Comparison of ENCODE assay signal across 21 cellular contexts in the genomic region with DNA sequence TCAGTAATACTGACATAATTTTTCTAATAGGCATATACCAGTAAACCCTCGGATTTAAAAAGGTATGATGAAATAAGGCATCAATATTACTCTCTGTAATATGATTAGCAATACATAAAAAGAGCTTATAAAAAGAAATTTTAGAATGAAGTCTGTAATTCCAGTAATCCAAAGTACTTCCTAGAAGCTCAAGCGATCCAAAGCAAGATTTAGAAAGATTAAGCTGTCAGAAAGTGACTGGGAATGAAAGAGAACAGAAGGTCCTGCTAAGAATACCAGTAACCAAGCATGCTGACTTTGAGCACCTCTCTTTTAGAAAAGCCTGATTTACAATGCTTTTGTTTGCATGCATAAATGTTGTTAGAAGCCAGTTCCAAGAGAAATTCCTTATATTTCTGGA.
A peak's percentile ranks its signal among the peaks of the same experiment; 100 is the strongest.
DNase-seq lines count a peak whose midpoint lies in the region; ATAC-seq and TF ChIP-seq lines count a peak whose summit lies in the region.
"Had no signal": no experiment of that assay in that cellular context is flagged by ENCODE, and none has a peak within 500 bp of the region (broad histone marks: within the 10 kb centered on the region; RNA-seq: fewer than 3 reads in every experiment).

No MANE protein-coding gene starts in this region.

- no TSS peak for BruUV-seq in IMR-90 (replicated peaks; lab: Mats Ljungman, UMichigan)

- H3K27ac ChIP-seq in ACC112 (ENCODE audit: low read depth, low read length): peak overlapping the region; percentile 81; the same call in 1 of the 2 replicates
- no peak overlapping the region for H3K27ac ChIP-seq in IMR-90 (ENCODE audit: insufficient read depth, low read length)
- no peak overlapping the region for H3K27ac ChIP-seq in coronary artery
- H3K27ac ChIP-seq: HL-60 had no signal

- dilution Hi-C loops in IMR-90 (cut with HindIII; ENCODE audit: low sequenced_read_pairs, unreplicated experiment): no loop called here

- H3K9me3 ChIP-seq in IMR-90 (ENCODE audit: control insufficient read depth, insufficient read depth, low read length): no peaks in the 10 kb centered on the region
- H3K9me3 ChIP-seq: BE2C, MG63 had no signal

- H3K4me3 Mint-ChIP-seq in activated CD8-positive, alpha-beta T cell treated with anti-CD3 and anti-CD28 coated beads for 36 hours: no peak overlapping the region
- H3K4me3 Mint-ChIP-seq: CD4-positive, CD25-positive, alpha-beta regulatory T cell had no signal

- H3K4ac ChIP-seq in IMR-90 (ENCODE audit: low read depth, low read length): no peak overlapping the region

- no peaks in the 10 kb centered on the region for H4K20me1 ChIP-seq in IMR-90 (ENCODE audit: insufficient read depth, low read length)

- no peak for TF ChIP-seq CTCF in IMR-90 (conservative IDR thresholded peaks at IDR 0.05; ENCODE audit: low read depth, low read length)
- no peak for TF ChIP-seq CTCF in fibroblast of the aortic adventitia (IDR thresholded peaks at IDR 0.05; ENCODE audit: insufficient read depth, low read length)
- TF ChIP-seq CTCF in coronary artery (IDR thresholded peaks at IDR 0.05): no peak
- TF ChIP-seq CTCF in activated CD8-positive, alpha-beta T cell treated with anti-CD3 and anti-CD28 coated beads for 36 hours (IDR thresholded peaks at IDR 0.05): no peak

- no peak overlapping the region for H2AK5ac ChIP-seq in IMR-90 (ENCODE audit: low read depth, low read length)

- no peaks in the 10 kb centered on the region for H3K27me3 ChIP-seq in ACC112 (ENCODE audit: insufficient read depth, low read length)
- no peaks in the 10 kb centered on the region for H3K27me3 ChIP-seq in IMR-90 (ENCODE audit: control insufficient read depth, insufficient read depth, low read length)
- H3K27me3 ChIP-seq: BE2C, MG63 had no signal

- H2BK15ac ChIP-seq in IMR-90 (ENCODE audit: low read depth, low read length): no peak overlapping the region

- H2BK20ac ChIP-seq in IMR-90 (ENCODE audit: low read depth, low read length): peak overlapping the region; percentile 17; the same call in 1 of the 2 replicates

- TF ChIP-seq POLR2A in IMR-90 (IDR thresholded peaks at IDR 0.05; ENCODE audit: low read depth, low read length): no peak

- POLR2A ChIA-PET in IMR-90 (lab: Charles Lee; ENCODE audit: unreplicated experiment): no interaction called here
- POLR2A ChIA-PET in activated CD8-positive, alpha-beta T cell treated with anti-CD3 and anti-CD28 coated beads for 36 hours (lab: Charles Lee): no interaction called here

- H3K36me3 Mint-ChIP-seq in activated CD8-positive, alpha-beta T cell treated with anti-CD3 and anti-CD28 coated beads for 36 hours (ENCODE audit: low read depth): no peaks in the 10 kb centered on the region
- H3K36me3 Mint-ChIP-seq: CD4-positive, CD25-positive, alpha-beta regulatory T cell had no signal

- no peak overlapping the region for H3K27ac Mint-ChIP-seq in activated CD8-positive, alpha-beta T cell treated with anti-CD3 and anti-CD28 coated beads for 36 hours
- H3K27ac Mint-ChIP-seq: CD4-positive, CD25-positive, alpha-beta regulatory T cell had no signal

- H2AK9ac ChIP-seq in IMR-90 (replicated peaks; ENCODE audit: low read depth, low read length, poor library complexity): no peak overlapping the region

- no peak overlapping the region for H2BK5ac ChIP-seq in IMR-90 (ENCODE audit: low read depth, low read length, poor library complexity, severe bottlenecking)

- in situ Hi-C loops in IMR-90 (cut with MboI; ENCODE audit: low sequenced_read_pairs): no loop called here

- H3K4me2 ChIP-seq in IMR-90 (ENCODE audit: low read depth, low read length): no peak overlapping the region

- no peak overlapping the region for H4K91ac ChIP-seq in IMR-90 (ENCODE audit: insufficient read depth, low read depth, low read length)

- no peaks in the 10 kb centered on the region for H3K9me3 Mint-ChIP-seq in activated CD8-positive, alpha-beta T cell treated with anti-CD3 and anti-CD28 coated beads for 36 hours

- DNase-seq in IMR-90: no peak
- peak; percentile 63 for DNase-seq in fibroblast of the aortic adventitia (ENCODE audit: low read depth)
- DNase-seq in coronary artery (ENCODE audit: low spot score): no peak
- no peak for DNase-seq in activated CD8-positive, alpha-beta T cell treated with anti-CD3 and anti-CD28 coated beads for 36 hours
- DNase-seq in DMS53 treated with DMSO at 0.1 percent for 48 hours (lab: John Stamatoyannopoulos, UW; ENCODE audit: unreplicated experiment): no peak
- DNase-seq: BE2C; CD4-positive, CD25-positive, alpha-beta regulatory T cell; COR-L47; Karpas-422; MG63; NCI-H1048; NCI-H1436; NCI-H2029; NCI-H2171; NCI-H446; NCI-H526 treated with DMSO at 0.1 percent for 48 hours; Right ventricle myocardium superior had no signal

- H3K36me3 ChIP-seq in ACC112 (ENCODE audit: insufficient read depth, low read length) (no peaks in the 10 kb centered on the region), IMR-90 (ENCODE audit: control insufficient read depth, insufficient read depth, low read length) (no peaks in the 10 kb centered on the region)
- H3K36me3 ChIP-seq: BE2C, MG63 had no signal

- H3K79me2 ChIP-seq in ACC112 (ENCODE audit: control insufficient read depth, insufficient read depth, low read length, unreplicated experiment): no peaks in the 10 kb centered on the region

- H3K4me1 ChIP-seq in ACC112 (ENCODE audit: control insufficient read depth, insufficient read depth, low read length, unreplicated experiment) (peaks cover 21% of the 10 kb centered on the region), IMR-90 (ENCODE audit: control insufficient read depth, insufficient read depth, low read length) (peaks cover 7% of the 10 kb centered on the region)
- H3K4me1 ChIP-seq: BE2C had no signal

- H3K56ac ChIP-seq in IMR-90 (ENCODE audit: extremely low read depth, insufficient read depth, low read length): no peak overlapping the region

- peaks cover 3% of the 10 kb centered on the region for H3K9me1 ChIP-seq in IMR-90 (ENCODE audit: insufficient read depth, low read length)

- peaks cover 2% of the 10 kb centered on the region for H3K27me3 Mint-ChIP-seq in activated CD8-positive, alpha-beta T cell treated with anti-CD3 and anti-CD28 coated beads for 36 hours

- H4K5ac ChIP-seq in IMR-90 (ENCODE audit: low read depth, low read length): peak overlapping the region; percentile 56; the same call in 1 of the 2 replicates

- peak overlapping the region in 1 of 2 experiments; percentile 17; a peak in 1 of 4 replicates for H4K8ac ChIP-seq in IMR-90 (ENCODE audit: low read depth in 2 of 2, low read length in 2 of 2)

- intact Hi-C loops in IMR-90 (cut with micrococcal nuclease): no loop called here
- intact Hi-C loops in activated CD8-positive, alpha-beta T cell treated with anti-CD3 and anti-CD28 coated beads for 36 hours (cut with micrococcal nuclease): no loop called here

- no peak overlapping the region for H3K14ac ChIP-seq in IMR-90 (replicated peaks; ENCODE audit: low read depth, low read length)

- H2AFZ ChIP-seq in ACC112 (ENCODE audit: low read length, unreplicated experiment): peak overlapping the region; percentile 20
- H2AFZ ChIP-seq in IMR-90 (replicated peaks; ENCODE audit: low read length, poor library complexity): no peak overlapping the region

- no peaks in the 10 kb centered on the region for H3K4me1 Mint-ChIP-seq in activated CD8-positive, alpha-beta T cell treated with anti-CD3 and anti-CD28 coated beads for 36 hours (ENCODE audit: low read depth)
- H3K4me1 Mint-ChIP-seq: CD4-positive, CD25-positive, alpha-beta regulatory T cell had no signal

- no peak for TF ChIP-seq RAD21 in IMR-90 (IDR thresholded peaks at IDR 0.05; ENCODE audit: low read length)

- H3K4me3 ChIP-seq in ACC112 (ENCODE audit: low read depth, low read length) (no peak overlapping the region), IMR-90 (ENCODE audit: insufficient read depth, low read depth, low read length) (no peak overlapping the region), fibroblast of the aortic adventitia (ENCODE audit: low read depth, low read length) (no peak overlapping the region), coronary artery (no peak overlapping the region)
- H3K4me3 ChIP-seq: MG63 had no signal

- H3K18ac ChIP-seq in IMR-90 (ENCODE audit: low read depth, low read length): peak overlapping the region; percentile 58; the same call in 1 of the 2 replicates

- H3K23ac ChIP-seq in IMR-90 (ENCODE audit: low read depth, low read length): no peak overlapping the region

- H2BK120ac ChIP-seq in IMR-90 (ENCODE audit: low read depth, low read length): peak overlapping the region; percentile 7; the same call in 1 of the 2 replicates

- no CpG with 5 or more reads among the region's 2 CpGs for WGBS in IMR-90 (ENCODE audit: extremely low coverage in 2 of 2, insufficient read length in 1 of 2), 2 experiments

- ATAC-seq in IMR-90 (ENCODE audit: low read depth) (no peak), SK-N-SH treated with all-trans-retinoic acid at 6 μM for 48 hours (peak; percentile 56; the same call in 2 of the 3 replicates), HG03159 (IDR thresholded peaks at IDR 0.05; ENCODE audit: unreplicated experiment) (no peak)
- no peak for ATAC-seq in activated CD8-positive, alpha-beta T cell treated with anti-CD3 and anti-CD28 coated beads for 36 hours

- no peak overlapping the region for H3K9ac ChIP-seq in IMR-90 (ENCODE audit: low read depth, low read length)

- CTCF ChIA-PET in IMR-90 (lab: Yijun Ruan, JAX): interaction anchor here (1.3 kb wide), 1 partner anchor 163 kb away, joined by 3 read pairs; no protein-coding TSS in a partner anchor
- CTCF ChIA-PET in activated CD8-positive, alpha-beta T cell treated with anti-CD3 and anti-CD28 coated beads for 36 hours (lab: Charles Lee): interaction anchor here (2.4 kb wide), 1 partner anchor 26 kb away, joined by 9 read pairs; no protein-coding TSS in a partner anchor

- H3K79me1 ChIP-seq in IMR-90 (ENCODE audit: low read depth in 1 of 2, low read length in 2 of 2): no peaks in the 10 kb centered on the region

TF ChIP-seq in IMR-90, 13 proteins besides CTCF, POLR2A, EP300 and RAD21:
- TF ChIP-seq NFE2L2 (IDR thresholded peaks at IDR 0.05; ENCODE audit: low read depth, low read length) (no peak), CEBPB (IDR thresholded peaks at IDR 0.05; ENCODE audit: low read depth, low read length) (no peak), MXI1 (IDR thresholded peaks at IDR 0.05; ENCODE audit: borderline replicate concordance, low read depth, low read length) (no peak), CHD1 (IDR thresholded peaks at IDR 0.05; ENCODE audit: low read depth, low read length) (no peak), BHLHE40 (IDR thresholded peaks at IDR 0.05; ENCODE audit: low read depth, low read length) (no peak), FOS (IDR thresholded peaks at IDR 0.05; ENCODE audit: low read depth, low read length) (no peak)

TF ChIP-seq in SK-N-SH treated with all-trans-retinoic acid at 6 μM for 48 hours, 23 proteins besides CTCF, POLR2A, EP300 and RAD21:
- TF ChIP-seq ISL1 (CRISPR knock-in tag; IDR thresholded peaks at IDR 0.05) (peak; percentile 70), ARNTL (CRISPR knock-in tag; IDR thresholded peaks at IDR 0.05; ENCODE audit: borderline replicate concordance, low read depth) (no peak)
